8 cellular contexts compared by ENCODE assay signal in genomic region chr5:141421489-141421855, GRCh38. TPM values are rescaled to one million over a fixed set of nuclear protein-coding genes. Genes with fewer than 3 reads are reported as not detected.
DNase-seq lines count a peak whose midpoint lies in the region; ATAC-seq, FAIRE-seq and TF ChIP-seq lines count a peak whose summit lies in the region.

No MANE protein-coding gene starts in this region.

- H3K14ac ChIP-seq in H9 (ENCODE audit: insufficient read depth, low read length) = no peak overlapping the region

- H3K27me3 Mint-ChIP-seq in GM23338 (ENCODE audit: insufficient read depth, low read depth, poor library complexity) (peaks cover 28% of the 10 kb centered on the region), H9 (ENCODE audit: low read depth) (peaks cover 17% of the 10 kb centered on the region), osteocyte (ENCODE audit: unreplicated experiment) (no peaks in the 10 kb centered on the region)

- no peaks in the 10 kb centered on the region for H3F3A ChIP-seq in GM23338 (replicated peaks; ENCODE audit: low read depth)

- H3K23ac ChIP-seq in H9 (ENCODE audit: insufficient read length, low read depth, low read length) = no peak overlapping the region

- DNase-seq in AG04450 (ENCODE audit: low read depth, low spot score) (no peak), GM23338 (ENCODE audit: low spot score) (peak; percentile 36), brain microvascular endothelial cell (no peak), H9 (no peak), osteocyte (ENCODE audit: extremely low spot score, unreplicated experiment) (no peak), small intestine (no peak)
- DNase-seq in activated effector memory CD4-positive, alpha-beta T cell treated with Interleukin-2 at 50 U/mL for 16 hours = no peak

- H3T11ph ChIP-seq in H9 (ENCODE audit: low read length) = no peak overlapping the region

- H2BK15ac ChIP-seq in H9 (ENCODE audit: low read depth, low read length) = no peak overlapping the region

- peaks cover 7% of the 10 kb centered on the region for H3K23me2 ChIP-seq in H9 (ENCODE audit: insufficient read length, low read depth, low read length, poor library complexity, severe bottlenecking)

- no peak overlapping the region for H2BK120ac ChIP-seq in H9 (ENCODE audit: low read depth, low read length, poor library complexity, severe bottlenecking)

- H3K4me3 ChIP-seq in AG04450 (ENCODE audit: low read depth, low read length) = peak overlapping the region; percentile 50
- peak overlapping the region; percentile 62 for H3K4me3 ChIP-seq in GM23338
- H3K4me3 ChIP-seq in brain microvascular endothelial cell (ENCODE audit: low read depth, low read length) = peak overlapping the region; percentile 62
- peak overlapping the region; percentile 25 for H3K4me3 ChIP-seq in mononuclear cell (ENCODE audit: low read length)
- no peak overlapping the region for H3K4me3 ChIP-seq in small intestine (ENCODE audit: low read depth in 1 of 2, low read length in 2 of 2)

- POLR2A ChIA-PET in AG04450 (lab: Yijun Ruan, JAX) = interaction anchor here (1.0 kb wide), 1 partner anchor 54 kb away, joined by 4 read pairs; no protein-coding TSS in a partner anchor

- H3K9ac ChIP-seq in H9 (ENCODE audit: extremely low read depth, insufficient read length, low read length) = no peak overlapping the region

- H3K79me2 ChIP-seq in GM23338 (replicated peaks; ENCODE audit: insufficient read depth) = no peaks in the 10 kb centered on the region; the same call in 1 of the 2 replicates
- H3K79me2 ChIP-seq in H9 (ENCODE audit: insufficient read depth, low read length) = no peaks in the 10 kb centered on the region

- no peak overlapping the region for H4K5ac ChIP-seq in H9 (ENCODE audit: insufficient read length, low read depth, low read length)

- H3K36me3 Mint-ChIP-seq in GM23338 (ENCODE audit: low read depth) (peaks cover 78% of the 10 kb centered on the region), H9 (ENCODE audit: insufficient read depth in 1 of 3, low read depth in 3 of 3) (peaks cover 52 to 87% (median 64%) of the 10 kb centered on the region in 3 experiments), osteocyte (ENCODE audit: unreplicated experiment) (peaks cover 62% of the 10 kb centered on the region)

- ATAC-seq in GM23338 = no peak

- H3K4me1 ChIP-seq in GM23338 (ENCODE audit: insufficient read depth) (no peaks in the 10 kb centered on the region), mononuclear cell (ENCODE audit: insufficient read depth, low read length) (peaks cover 12% of the 10 kb centered on the region), H9 (ENCODE audit: insufficient read depth, low read length) (no peaks in the 10 kb centered on the region), small intestine (ENCODE audit: control insufficient read depth in 2 of 2, insufficient read depth in 1 of 2, low read depth in 1 of 2, low read length in 1 of 2) (no peaks in the 10 kb centered on the region)

- H3K4me2 ChIP-seq in GM23338 = peak overlapping the region; percentile 77
- H3K4me2 ChIP-seq in H9 (ENCODE audit: insufficient read depth, insufficient read length, low read length) = no peak overlapping the region

- no peak overlapping the region for H3K18ac ChIP-seq in H9 (ENCODE audit: insufficient read length, low read depth, low read length)

- H2AK5ac ChIP-seq in H9 (ENCODE audit: insufficient read length, low read length) = no peak overlapping the region

- H2BK5ac ChIP-seq in H9 (ENCODE audit: insufficient read length, low read length) = no peak overlapping the region

- H2AFZ ChIP-seq in GM23338 = peak overlapping the region; percentile 73; the same call in 1 of the 2 replicates
- no peak overlapping the region for H2AFZ ChIP-seq in H9 (ENCODE audit: low read length)

- H3K27ac Mint-ChIP-seq in GM23338 = no peak overlapping the region; the same call in 1 of the 2 replicates
- no peak overlapping the region; a peak in 1 of 7 replicates for H3K27ac Mint-ChIP-seq in H9
- no peak overlapping the region for H3K27ac Mint-ChIP-seq in osteocyte (ENCODE audit: unreplicated experiment)

- no peaks in the 10 kb centered on the region for H3K9me2 ChIP-seq in GM23338 (ENCODE audit: insufficient read depth)

- no peak for TF ChIP-seq CTCF in AG04450 (IDR thresholded peaks at IDR 0.05; ENCODE audit: low read depth, low read length)
- TF ChIP-seq CTCF in GM23338 (conservative IDR thresholded peaks at IDR 0.05; ENCODE audit: low read depth in 2 of 2) = no peak
- no peak for TF ChIP-seq CTCF in brain microvascular endothelial cell (IDR thresholded peaks at IDR 0.05; ENCODE audit: low read depth, low read length, missing control alignments)
- no peak for TF ChIP-seq CTCF in H9 (conservative IDR thresholded peaks at IDR 0.05)
- no peak for TF ChIP-seq CTCF in osteocyte (IDR thresholded peaks at IDR 0.05)

- no peak overlapping the region for H4K8ac ChIP-seq in H9 (replicated peaks; ENCODE audit: insufficient read length, low read depth, low read length)

- CTCF ChIA-PET in AG04450 (lab: Charles Lee) = interaction anchor here (0.7 to 7.6 kb wide), 12 partner anchors 9 to 146 kb away, joined by 3 to 106 read pairs (median 5); partner anchors contain the start of genes PCDHGA10, PCDHGA12, PCDHGB3 and PCDHGC3

- no peak overlapping the region for H2BK12ac ChIP-seq in H9 (ENCODE audit: insufficient read length, low read depth, low read length)

- WGBS in H9 (ENCODE audit: extremely low coverage, insufficient read length, low lambda C conversion rate) = no CpG with 5 or more reads among the region's 13 CpGs
- WGBS in small intestine, 3 donors = 11 to 22% (median 11%) methylated on average over 13 of the region's 13 CpGs

- H3K27ac ChIP-seq in AG04450 (ENCODE audit: low read depth, low read length) (no peak overlapping the region), GM23338 (ENCODE audit: low read depth) (no peak overlapping the region), brain microvascular endothelial cell (no peak overlapping the region), H9 (ENCODE audit: insufficient read length, low read depth, low read length) (no peak overlapping the region), small intestine (ENCODE audit: low read depth in 1 of 2, low read length in 1 of 2) (no peak overlapping the region)

- H4K20me1 ChIP-seq in GM23338 (replicated peaks; ENCODE audit: insufficient read depth) = no peaks in the 10 kb centered on the region
- no peaks in the 10 kb centered on the region for H4K20me1 ChIP-seq in H9 (ENCODE audit: control insufficient read depth, insufficient read depth, insufficient read length)

- H3K9me3 ChIP-seq in AG04450 (ENCODE audit: control insufficient read depth, insufficient read depth, low read length) (peaks cover 65% of the 10 kb centered on the region), mononuclear cell (ENCODE audit: low read depth, low read length) (no peaks in the 10 kb centered on the region), H9 (ENCODE audit: control insufficient read depth, low read depth, low read length) (peaks cover 13% of the 10 kb centered on the region), small intestine (ENCODE audit: control insufficient read depth, low read depth) (peaks cover 22% of the 10 kb centered on the region)

- H3K4me3 Mint-ChIP-seq in GM23338 (peak overlapping the region; percentile 77), H9 (0 out of 5 replicates have a peak overlapping the region, but pooled peaks of 1 of the 2 experiments have one; percentile 17), osteocyte (ENCODE audit: unreplicated experiment) (no peak overlapping the region)

- no peak overlapping the region for H3K4ac ChIP-seq in H9 (ENCODE audit: low read depth, low read length)

- no peaks in the 10 kb centered on the region for H3K79me1 ChIP-seq in H9 (ENCODE audit: insufficient read depth, low read depth, low read length, poor library complexity, severe bottlenecking)

- no peak for FAIRE-seq in small intestine (lab: Jason Lieb, UNC)

- H3K27me3 ChIP-seq in AG04450 (ENCODE audit: control insufficient read depth, insufficient read depth, low read length) = no peaks in the 10 kb centered on the region
- peaks cover 20% of the 10 kb centered on the region for H3K27me3 ChIP-seq in GM23338 (ENCODE audit: insufficient read depth)
- H3K27me3 ChIP-seq in brain microvascular endothelial cell (replicated peaks) = no peaks in the 10 kb centered on the region
- H3K27me3 ChIP-seq in mononuclear cell (ENCODE audit: insufficient read depth, low read length) = peaks cover 97% of the 10 kb centered on the region
- H3K27me3 ChIP-seq in H9 (ENCODE audit: insufficient read depth, low read length) = no peaks in the 10 kb centered on the region; the same call in 1 of the 2 replicates
- H3K27me3 ChIP-seq in small intestine (ENCODE audit: control insufficient read depth in 2 of 2, insufficient read depth in 2 of 2, low read length in 2 of 2) = peaks cover 0 to 28% of the 10 kb centered on the region in 2 donors

- no peak overlapping the region for H2BK20ac ChIP-seq in H9 (ENCODE audit: low read depth, low read length, poor library complexity, severe bottlenecking)

- H4K91ac ChIP-seq in H9 (ENCODE audit: insufficient read length, low read depth, low read length) = no peak overlapping the region

- no peaks in the 10 kb centered on the region for H3K36me3 ChIP-seq in GM23338 (ENCODE audit: insufficient read depth)
- no peaks in the 10 kb centered on the region for H3K36me3 ChIP-seq in brain microvascular endothelial cell (replicated peaks)
- no peaks in the 10 kb centered on the region for H3K36me3 ChIP-seq in small intestine (ENCODE audit: control insufficient read depth in 2 of 2, insufficient read depth in 2 of 2, low read length in 2 of 2)

- H3K4me1 Mint-ChIP-seq in GM23338 (peaks cover 7% of the 10 kb centered on the region), H9 (peaks cover 4 to 5% of the 10 kb centered on the region in 2 experiments; a peak in 3 of 4 replicates), osteocyte (ENCODE audit: unreplicated experiment) (no peaks in the 10 kb centered on the region)

- H3K9me3 Mint-ChIP-seq in GM23338 (peaks cover 76% of the 10 kb centered on the region), H9 (peaks cover 65 to 81% of the 10 kb centered on the region in 2 experiments), osteocyte (ENCODE audit: unreplicated experiment) (peaks cover 32% of the 10 kb centered on the region)

- no peak overlapping the region for H3K56ac ChIP-seq in H9 (ENCODE audit: insufficient read length, low read depth, low read length)

- in situ Hi-C loops in brain microvascular endothelial cell (cut with HindIII; ENCODE audit: low pct_ligation_motif_present, low sequenced_read_pairs) = loop anchor here (25.0 kb wide), 1 partner anchor 91 kb away; no protein-coding TSS in a partner anchor

RNA-seq across cellular contexts. Expression of gene PCDHGA11, which starts 0.6 kb away (rescaled TPM):
- 7.5 and 7.7 TPM in 2 replicates for polyA plus RNA-seq in AG04450 (2011; rRNA removed)
- polyA minus RNA-seq in AG04450 (2011; rRNA and poly(A)+ RNA removed) = 19.1 and 20.4 TPM in 2 replicates
- 8.9 and 10.7 TPM in 2 replicates for total RNA-seq in GM23338 (2014; rRNA removed; shearing (Covaris generic))
- polyA plus RNA-seq in GM23338 (2016; fragmentation: Nextera tagmentation; extraction: Ambion mirVana) = 2.3 and 3.0 TPM in 2 replicates
- total RNA-seq in mononuclear cell = 0.21 TPM
- total RNA-seq in H9 (2021) = 2.6 and 2.7 TPM in 2 replicates
- total RNA-seq in osteocyte = 1.9 and 2.2 TPM in 2 replicates
- polyA plus RNA-seq in small intestine = 1 to 10 TPM in 1 of 3 donors, not detected in 2; 1.0 TPM

RNA-seq across cellular contexts. Expression of gene PCDHGB7, which starts 4.0 kb away (rescaled TPM):
- polyA plus RNA-seq in AG04450 (2011; rRNA removed) (16.2 and 17.0 TPM in 2 replicates), GM23338 (2016; fragmentation: Nextera tagmentation; extraction: Ambion mirVana) (0.94 and 1.4 TPM in 2 replicates), small intestine (1 to 10 TPM in 1 of 3 donors, not detected in 2; 2.8 TPM)
- polyA minus RNA-seq in AG04450 (2011; rRNA and poly(A)+ RNA removed) = 31.6 and 32.8 TPM in 2 replicates
- 5.8 and 11.7 TPM in 2 replicates for total RNA-seq in GM23338 (2014; rRNA removed; shearing (Covaris generic))
- total RNA-seq in mononuclear cell (0.31 TPM), H9 (2021) (6.8 and 7.7 TPM in 2 replicates), osteocyte (6.2 and 8.8 TPM in 2 replicates)

RNA-seq across cellular contexts. Expression of gene PCDHGA10, which starts 8.7 kb away (rescaled TPM):
- polyA plus RNA-seq in AG04450 (2011; rRNA removed) (9.2 and 11.7 TPM in 2 replicates), GM23338 (2016; fragmentation: Nextera tagmentation; extraction: Ambion mirVana) (1.6 and 2.1 TPM in 2 replicates), small intestine (1 to 10 TPM in 1 of 3 donors, under 1 TPM in 1, not detected in 1; 0.27 to 1.2 TPM)
- polyA minus RNA-seq in AG04450 (2011; rRNA and poly(A)+ RNA removed) = 24.5 and 24.9 TPM in 2 replicates
- total RNA-seq in GM23338 (2014; rRNA removed; shearing (Covaris generic)) = 3.4 and 6.5 TPM in 2 replicates
- total RNA-seq in mononuclear cell (0.52 TPM), H9 (2021) (12.5 and 15.1 TPM in 2 replicates), osteocyte (22.4 and 24.0 TPM in 2 replicates)

RNA-seq across cellular contexts. Expression of gene PCDHGA12, which starts 8.8 kb away (rescaled TPM):
- polyA plus RNA-seq in AG04450 (2011; rRNA removed) = 3.4 and 4.3 TPM in 2 replicates
- 6.3 TPM in 2 replicates for polyA minus RNA-seq in AG04450 (2011; rRNA and poly(A)+ RNA removed)
- 3.3 and 3.5 TPM in 2 replicates for total RNA-seq in GM23338 (2014; rRNA removed; shearing (Covaris generic))
- polyA plus RNA-seq in GM23338 (2016; fragmentation: Nextera tagmentation; extraction: Ambion mirVana) = 0.68 TPM in 2 replicates
- 0.10 TPM for total RNA-seq in mononuclear cell
- total RNA-seq in H9 (2021) = 1.3 and 1.4 TPM in 2 replicates
- total RNA-seq in osteocyte = 2.0 and 2.1 TPM in 2 replicates
- 1 to 10 TPM in 1 of 3 donors, under 1 TPM in 1, not detected in 1; 0.54 to 1.5 TPM for polyA plus RNA-seq in small intestine

RNA-seq across cellular contexts. Expression of gene PCDHGB6, which starts 13.7 kb away (rescaled TPM):
- polyA plus RNA-seq in AG04450 (2011; rRNA removed) (3.3 and 3.8 TPM in 2 replicates), GM23338 (2016; fragmentation: Nextera tagmentation; extraction: Ambion mirVana) (1.6 and 2.8 TPM in 2 replicates), small intestine (1 to 10 TPM in 1 of 3 donors, not detected in 2; 1.4 TPM)
- 8.0 and 8.6 TPM in 2 replicates for polyA minus RNA-seq in AG04450 (2011; rRNA and poly(A)+ RNA removed)
- 7.1 and 8.1 TPM in 2 replicates for total RNA-seq in GM23338 (2014; rRNA removed; shearing (Covaris generic))
- total RNA-seq in mononuclear cell (0.63 TPM), H9 (2021) (5.5 and 6.0 TPM in 2 replicates), osteocyte (70.2 and 71.5 TPM in 2 replicates)

Comparison
In these comparisons a context has a peak if more than half of its experiments do, and no peak if none do; other contexts are left out.
1. H3K4me3 ChIP-seq: peak in AG04450 (single experiment), GM23338 (single experiment), brain microvascular endothelial cell (single experiment) and mononuclear cell (single experiment); none in small intestine (0 of 2).